In genomic region chr5:146873186-146873917, GRCh38 we compare ENCODE assay signal across 1 cellular context.
TF ChIP-seq lines count a peak whose summit lies in the region.

No MANE protein-coding gene starts in this region.

TF ChIP-seq in SK-N-SH treated with all-trans-retinoic acid at 6 μM for 48 hours, 23 proteins besides CTCF, POLR2A, EP300 and RAD21 (continued from another document):
- TF ChIP-seq PATZ1 (CRISPR knock-in tag; IDR thresholded peaks at IDR 0.05; ENCODE audit: borderline replicate concordance) (0 out of 2 replicates have a peak, but pooled peaks have one; percentile 48), ESRRG (CRISPR knock-in tag; IDR thresholded peaks at IDR 0.05) (no peak), ZFP3 (CRISPR knock-in tag; IDR thresholded peaks at IDR 0.05) (no peak), TOX (CRISPR knock-in tag; IDR thresholded peaks at IDR 0.05; ENCODE audit: borderline replicate concordance) (no peak), BACH2 (CRISPR knock-in tag; IDR thresholded peaks at IDR 0.05; ENCODE audit: borderline replicate concordance) (no peak), ZC3H10 (CRISPR knock-in tag; IDR thresholded peaks at IDR 0.05) (no peak; the same call in 1 of the 2 replicates), POU6F1 (CRISPR knock-in tag; IDR thresholded peaks at IDR 0.05; ENCODE audit: borderline replicate concordance, low read depth) (no peak), CSDC2 (CRISPR knock-in tag; IDR thresholded peaks at IDR 0.05) (peak; percentile 64; the same call in 1 of the 2 replicates), PPARA (CRISPR knock-in tag; IDR thresholded peaks at IDR 0.05; ENCODE audit: borderline replicate concordance) (no peak), TCF4 (CRISPR knock-in tag; IDR thresholded peaks at IDR 0.05; ENCODE audit: borderline replicate concordance) (no peak), GLIS3 (CRISPR knock-in tag; IDR thresholded peaks at IDR 0.05) (no peak), CREB5 (CRISPR knock-in tag; IDR thresholded peaks at IDR 0.05; ENCODE audit: low read depth) (no peak), ISL1 (CRISPR knock-in tag; IDR thresholded peaks at IDR 0.05) (peak; percentile 78)
